9 cellular contexts compared by ENCODE assay signal in the genomic region with DNA sequence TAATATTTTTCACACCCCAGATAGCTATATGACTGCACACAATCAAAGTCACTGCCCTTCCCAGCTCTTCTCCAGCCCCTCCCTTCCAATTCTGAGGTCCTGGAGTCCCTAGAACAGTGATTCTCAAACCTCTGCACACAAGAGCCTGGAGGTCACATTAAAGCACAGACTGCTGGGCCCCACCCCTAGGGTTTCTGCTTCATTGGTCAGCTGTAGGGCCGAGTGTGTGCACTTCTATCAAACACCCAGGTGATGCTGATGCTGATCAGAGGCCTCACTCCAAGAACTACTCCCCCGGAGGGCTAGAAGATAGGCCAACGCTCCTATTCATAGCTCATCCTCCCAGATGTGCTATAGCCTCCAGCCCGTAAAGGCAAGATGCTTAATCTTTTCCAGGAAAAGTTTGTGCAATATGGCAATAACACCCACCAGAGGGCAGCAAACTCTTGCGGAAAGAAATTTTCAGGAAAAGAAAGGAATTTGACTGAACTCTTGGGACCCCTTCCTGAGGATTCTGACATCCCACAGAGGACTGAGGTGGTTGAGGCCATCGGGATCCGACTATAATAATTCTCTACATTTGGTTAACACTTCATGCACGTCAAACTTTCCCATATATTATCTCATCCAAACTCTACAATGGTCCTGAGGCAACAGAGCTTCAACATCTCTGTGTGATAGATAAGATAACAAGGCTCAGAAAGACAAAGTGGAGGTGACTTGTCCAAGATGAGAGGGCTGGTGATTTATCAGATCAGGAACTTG.
DNase-seq lines count a peak whose midpoint lies in the region; ATAC-seq, FAIRE-seq and TF ChIP-seq lines count a peak whose summit lies in the region.
"Had no signal": no experiment of that assay in that cellular context is flagged by ENCODE, and none has a peak within 500 bp of the region (broad histone marks: within the 10 kb centered on the region; RNA-seq: fewer than 3 reads in every experiment).

No MANE protein-coding gene starts in this region.

- H3K27ac ChIP-seq in MM.1S (ENCODE audit: low read length), result no peak overlapping the region

- ATAC-seq in activated CD4-positive, alpha-beta T cell treated with anti-CD3 and anti-CD28 coated beads for 36 hours, result peak; percentile 50
- ATAC-seq in HG03095 (IDR thresholded peaks at IDR 0.05; ENCODE audit: unreplicated experiment), result no peak
- ATAC-seq in GM21737 (IDR thresholded peaks at IDR 0.05; ENCODE audit: unreplicated experiment), result no peak

- FAIRE-seq in TTC549 (lab: Jason Lieb, UNC), result peak; percentile 96

- no peaks in the 10 kb centered on the region for H3K9me2 ChIP-seq in MM.1S (replicated peaks; ENCODE audit: insufficient read depth, low read length)

- H3K4me2 ChIP-seq in MM.1S (ENCODE audit: low read depth, low read length), result no peak overlapping the region

- no peaks in the 10 kb centered on the region for H3K9me3 Mint-ChIP-seq in activated CD4-positive, alpha-beta T cell treated with anti-CD3 and anti-CD28 coated beads for 36 hours (ENCODE audit: low read depth)
- H3K9me3 Mint-ChIP-seq in glutamatergic neuron (ENCODE audit: unreplicated experiment), result peaks cover under 1% of the 10 kb centered on the region

- no peak overlapping the region for H3K4me3 Mint-ChIP-seq in activated CD4-positive, alpha-beta T cell treated with anti-CD3 and anti-CD28 coated beads for 36 hours
- H3K4me3 Mint-ChIP-seq in glutamatergic neuron (ENCODE audit: unreplicated experiment), result no peak overlapping the region
- H3K4me3 Mint-ChIP-seq: activated naive CD8-positive, alpha-beta T cell had no signal

- CTCF ChIA-PET in activated CD4-positive, alpha-beta T cell treated with anti-CD3 and anti-CD28 coated beads for 36 hours (lab: Charles Lee), result interaction anchor here (0.6 to 5.1 kb wide), 7 partner anchors 12 to 420 kb away, joined by 3 to 50 read pairs (median 11); no protein-coding TSS in a partner anchor

- no peaks in the 10 kb centered on the region for H3K27me3 ChIP-seq in MM.1S (replicated peaks; ENCODE audit: insufficient read depth, low read length)

- POLR2A ChIA-PET in activated CD4-positive, alpha-beta T cell treated with anti-CD3 and anti-CD28 coated beads for 36 hours (lab: Charles Lee), result interaction anchor here (1.2 kb wide), 1 partner anchor 280 kb away, joined by 3 read pairs; no protein-coding TSS in a partner anchor

- TF ChIP-seq CTCF in MM.1S (IDR thresholded peaks at IDR 0.05; ENCODE audit: low read length), result peak; percentile 70
- peak; percentile 89 for TF ChIP-seq CTCF in glutamatergic neuron (IDR thresholded peaks at IDR 0.05; ENCODE audit: partially characterized antibody, unreplicated experiment)

- H3K36me3 ChIP-seq in MM.1S (replicated peaks; ENCODE audit: insufficient read depth, low read length), result no peaks in the 10 kb centered on the region

- H3K36me3 Mint-ChIP-seq in activated CD4-positive, alpha-beta T cell treated with anti-CD3 and anti-CD28 coated beads for 36 hours (ENCODE audit: low read depth), result no peaks in the 10 kb centered on the region
- H3K36me3 Mint-ChIP-seq in glutamatergic neuron (ENCODE audit: unreplicated experiment), result no peaks in the 10 kb centered on the region

- peaks cover 17% of the 10 kb centered on the region for H3K4me1 Mint-ChIP-seq in activated CD4-positive, alpha-beta T cell treated with anti-CD3 and anti-CD28 coated beads for 36 hours
- H3K4me1 Mint-ChIP-seq in glutamatergic neuron (ENCODE audit: low read depth, unreplicated experiment), result no peaks in the 10 kb centered on the region

- peaks cover 10% of the 10 kb centered on the region for H3K27me3 Mint-ChIP-seq in activated CD4-positive, alpha-beta T cell treated with anti-CD3 and anti-CD28 coated beads for 36 hours
- no peaks in the 10 kb centered on the region for H3K27me3 Mint-ChIP-seq in glutamatergic neuron (ENCODE audit: unreplicated experiment)

- no peaks in the 10 kb centered on the region for H3K4me1 ChIP-seq in MM.1S (ENCODE audit: low read length)

- no peaks in the 10 kb centered on the region for H3K9me3 ChIP-seq in MM.1S (replicated peaks; ENCODE audit: insufficient read depth, low read length)

- H3K79me2 ChIP-seq in MM.1S (ENCODE audit: low read length), result no peaks in the 10 kb centered on the region

- H3F3A ChIP-seq in MM.1S (ENCODE audit: insufficient read depth, low read length), result no peaks in the 10 kb centered on the region

- peak; percentile 28 for DNase-seq in activated CD4-positive, alpha-beta T cell treated with anti-CD3 and anti-CD28 coated beads for 36 hours
- DNase-seq in activated CD4-positive, alpha-beta T cell treated with anti-CD3 and anti-CD28 coated beads for 4 hours, result no peak
- DNase-seq in MM.1S, result peak; percentile 35
- DNase-seq in glutamatergic neuron, result peak; percentile 53
- peak; percentile 71 for DNase-seq in retina

- no peaks in the 10 kb centered on the region for H4K20me1 ChIP-seq in MM.1S (ENCODE audit: insufficient read depth, low read length)

- H3K9ac ChIP-seq in MM.1S (ENCODE audit: low read length), result no peak overlapping the region

- peak overlapping the region; percentile 47 for H3K27ac Mint-ChIP-seq in activated CD4-positive, alpha-beta T cell treated with anti-CD3 and anti-CD28 coated beads for 36 hours
- no peak overlapping the region for H3K27ac Mint-ChIP-seq in glutamatergic neuron (ENCODE audit: unreplicated experiment)

- intact Hi-C loops in activated CD4-positive, alpha-beta T cell treated with anti-CD3 and anti-CD28 coated beads for 36 hours (cut with DNase I, micrococcal nuclease), result loop anchor here (1.0 to 10.0 kb wide), 4 partner anchors 12 to 341 kb away; no protein-coding TSS in a partner anchor

- no peak overlapping the region for H2AFZ ChIP-seq in MM.1S (ENCODE audit: low read length)

- H3K4me3 ChIP-seq in MM.1S (ENCODE audit: low read length), result no peak overlapping the region

Comparison
In these comparisons a context has a peak if more than half of its experiments do, and no peak if none do; other contexts are left out.
1. DNase-seq: peak in activated CD4-positive, alpha-beta T cell treated with anti-CD3 and anti-CD28 coated beads for 36 hours (single experiment), MM.1S (single experiment), glutamatergic neuron (single experiment) and retina (single experiment); none in activated CD4-positive, alpha-beta T cell treated with anti-CD3 and anti-CD28 coated beads for 4 hours (0 of 2).